ENCODE assay signal across 12 cellular contexts in genomic region chr14:53663709-53664108, GRCh38.
DNase-seq lines count a peak whose midpoint lies in the region; ATAC-seq and TF ChIP-seq lines count a peak whose summit lies in the region.
"Had no signal": no experiment of that assay in that cellular context is flagged by ENCODE, and none has a peak within 500 bp of the region (broad histone marks: within the 10 kb centered on the region; RNA-seq: fewer than 3 reads in every experiment).

No MANE protein-coding gene starts in this region.

- ATAC-seq in right cardiac atrium (peak; percentile 47 to 71), HG02981 (IDR thresholded peaks at IDR 0.05; ENCODE audit: unreplicated experiment) (no peak), T-helper 17 cell (no peak)
- ATAC-seq: activated T-helper 17 cell treated with anti-CD3 and anti-CD28 coated beads, Interleukin-2, amount 50 U/mL, for 72 hours had no signal

- DNase-seq in SIG-M5 treated with dmso at 0.1 percent for 504 hours (lab: John Stamatoyannopoulos, UW; ENCODE audit: unreplicated experiment) (peak; percentile 1), SIG-M5 (lab: John Stamatoyannopoulos, UW) (no peak), amniotic epithelial cell (ENCODE audit: low read depth) (peak; percentile 18), right cardiac atrium (peak; percentile 18 to 57 (median 52)), type B pancreatic cell (ENCODE audit: extremely low spot score, unreplicated experiment) (no peak), T-helper 17 cell (no peak)
- DNase-seq in activated naive CD4-positive, alpha-beta T cell treated with anti-CD3 and anti-CD28 coated beads, Interleukin-2, amount 50 U/mL, for 16 hours = no peak
- DNase-seq: hypothalamus; stimulated activated CD4-positive, alpha-beta T cell treated with anti-CD3 and anti-CD28 coated beads, Interleukin-2, amount 100 ng/mL, for 24 hours had no signal

- H3K9me3 ChIP-seq in right cardiac atrium (ENCODE audit: control insufficient read depth, low read length) (no peaks in the 10 kb centered on the region), T-helper 17 cell (ENCODE audit: control insufficient read depth, low read length, poor library complexity, severe bottlenecking) (no peaks in the 10 kb centered on the region)

- 44% methylated on average over 3 of the region's 3 CpGs for WGBS in right cardiac atrium

- no peaks in the 10 kb centered on the region for H3K9me3 Mint-ChIP-seq in type B pancreatic cell

- intact Hi-C loops in right cardiac atrium (cut with DNase I) = no loop called here

- no peak overlapping the region for H3K4me3 ChIP-seq in right cardiac atrium (ENCODE audit: low read length)

- no peaks in the 10 kb centered on the region for H3K4me1 ChIP-seq in right cardiac atrium (ENCODE audit: control insufficient read depth, insufficient read depth, low read length)

- H3K4me1 Mint-ChIP-seq in type B pancreatic cell (ENCODE audit: unreplicated experiment) (no peaks in the 10 kb centered on the region), T-helper 17 cell (no peaks in the 10 kb centered on the region)
- H3K4me1 Mint-ChIP-seq: activated T-helper 17 cell treated with anti-CD3 and anti-CD28 coated beads, Interleukin-2, amount 50 U/mL, for 72 hours; B cell had no signal

- H3K4me3 Mint-ChIP-seq in type B pancreatic cell (no peak overlapping the region), T-helper 17 cell (no peak overlapping the region)
- H3K4me3 Mint-ChIP-seq: activated T-helper 17 cell treated with anti-CD3 and anti-CD28 coated beads, Interleukin-2, amount 50 U/mL, for 72 hours; B cell had no signal

- H3K27me3 Mint-ChIP-seq in type B pancreatic cell = no peaks in the 10 kb centered on the region
- no peaks in the 10 kb centered on the region for H3K27me3 Mint-ChIP-seq in T-helper 17 cell
- H3K27me3 Mint-ChIP-seq: activated T-helper 17 cell treated with anti-CD3 and anti-CD28 coated beads, Interleukin-2, amount 50 U/mL, for 72 hours had no signal

- H3K27ac Mint-ChIP-seq in type B pancreatic cell = no peak overlapping the region
- no peak overlapping the region for H3K27ac Mint-ChIP-seq in T-helper 17 cell
- H3K27ac Mint-ChIP-seq: activated T-helper 17 cell treated with anti-CD3 and anti-CD28 coated beads, Interleukin-2, amount 50 U/mL, for 72 hours; B cell had no signal

- no peak overlapping the region for H3K27ac ChIP-seq in right cardiac atrium (ENCODE audit: low read length)

- no peaks in the 10 kb centered on the region for H3K27me3 ChIP-seq in right cardiac atrium (ENCODE audit: control insufficient read depth, insufficient read depth)

- H3K36me3 Mint-ChIP-seq in type B pancreatic cell (no peaks in the 10 kb centered on the region), T-helper 17 cell (ENCODE audit: low read depth) (no peaks in the 10 kb centered on the region)

- peak; percentile 58 for TF ChIP-seq CTCF in type B pancreatic cell (conservative IDR thresholded peaks at IDR 0.05)

Comparison
In these comparisons a context has a peak if more than half of its experiments do, and no peak if none do; other contexts are left out.
1. DNase-seq: peak in SIG-M5 treated with dmso at 0.1 percent for 504 hours (single experiment), amniotic epithelial cell (single experiment) and right cardiac atrium (3 of 3); none in SIG-M5 (single experiment), type B pancreatic cell (single experiment), activated naive CD4-positive, alpha-beta T cell treated with anti-CD3 and anti-CD28 coated beads, Interleukin-2, amount 50 U/mL, for 16 hours (single experiment) and T-helper 17 cell (0 of 3).
2. ATAC-seq: peak in right cardiac atrium (2 of 2); none in HG02981 (single experiment) and T-helper 17 cell (single experiment).